ENCODE assay signal across 18 cellular contexts in genomic region chr21:19011448-19011847, GRCh38.
"Had no signal": no experiment of that assay in that cellular context is flagged by ENCODE, and none has a peak within 500 bp of the region (broad histone marks: within the 10 kb centered on the region; RNA-seq: fewer than 3 reads in every experiment).

No MANE protein-coding gene starts in this region.

- DNase-seq: effector memory CD8-positive, alpha-beta T cell; esophagus squamous epithelium; foreskin fibroblast; glutamatergic neuron; kidney; left colon; mucosa of descending colon; naive thymus-derived CD8-positive, alpha-beta T cell; psoas muscle; retina; sigmoid colon; stimulated activated CD4-positive, alpha-beta T cell treated with anti-CD3 and anti-CD28 coated beads, Interleukin-2, amount 100 ng/mL, for 24 hours; stimulated activated CD4-positive, alpha-beta T cell treated with anti-CD3 and anti-CD28 coated beads, Interleukin-4, amount 100 ng/mL, for 4 hours; stimulated activated naive CD4-positive, alpha-beta T cell; stomach; substantia nigra; transverse colon had no signal

- ATAC-seq: effector memory CD8-positive, alpha-beta T cell; gastroesophageal sphincter; left colon; mucosa of descending colon; naive thymus-derived CD8-positive, alpha-beta T cell; psoas muscle had no signal
